In genomic region chr19:44657211-44657921, GRCh38 we compare ENCODE assay signal across 9 cellular contexts. TPM values are rescaled to one million over a fixed set of nuclear protein-coding genes. Genes with fewer than 3 reads are reported as not detected.
DNase-seq lines count a peak whose midpoint lies in the region; ATAC-seq and TF ChIP-seq lines count a peak whose summit lies in the region.
"Had no signal": no experiment of that assay in that cellular context is flagged by ENCODE, and none has a peak within 500 bp of the region (broad histone marks: within the 10 kb centered on the region; RNA-seq: fewer than 3 reads in every experiment).

No MANE protein-coding gene starts in this region.

- no peak for TF ChIP-seq EP300 in ovary (IDR thresholded peaks at IDR 0.05)

- BruUV-seq in OCI-LY7 (replicated peaks; lab: Mats Ljungman, UMichigan): no TSS peak

- H3K9me2 ChIP-seq in GM23338 (ENCODE audit: insufficient read depth) (no peaks in the 10 kb centered on the region), OCI-LY7 (ENCODE audit: insufficient read depth, low read length) (no peaks in the 10 kb centered on the region)

- no peak overlapping the region for H3K27ac Mint-ChIP-seq in GM23338
- H3K27ac Mint-ChIP-seq in type B pancreatic cell: no peak overlapping the region
- H3K27ac Mint-ChIP-seq: stimulated activated naive CD8-positive, alpha-beta T cell treated with anti-CD3 and anti-CD28 coated beads, Interleukin-15, Interleukin-2, amounts not matched to agents 100 ng/mL and 50 ng/mL, for 24 hours had no signal

- H3K27me3 ChIP-seq in GM23338 (ENCODE audit: insufficient read depth) (no peaks in the 10 kb centered on the region), ovary (no peaks in the 10 kb centered on the region)

- H3K27me3 Mint-ChIP-seq in GM23338 (ENCODE audit: insufficient read depth, low read depth, poor library complexity) (peaks cover 8% of the 10 kb centered on the region), type B pancreatic cell (no peaks in the 10 kb centered on the region)
- H3K27me3 Mint-ChIP-seq in activated T-cell treated with anti-CD3 and anti-CD28 coated beads, Interleukin-2, amount 50 U/mL, for 4 hours (ENCODE audit: low read depth): no peaks in the 10 kb centered on the region
- H3K27me3 Mint-ChIP-seq: stimulated activated naive CD8-positive, alpha-beta T cell treated with anti-CD3 and anti-CD28 coated beads, Interleukin-15, Interleukin-2, amounts not matched to agents 100 ng/mL and 50 ng/mL, for 24 hours had no signal

- H3K4me3 Mint-ChIP-seq in GM23338 (no peak overlapping the region), type B pancreatic cell (no peak overlapping the region)
- H3K4me3 Mint-ChIP-seq in activated T-cell treated with anti-CD3 and anti-CD28 coated beads, Interleukin-2, amount 50 U/mL, for 4 hours: no peak overlapping the region
- H3K4me3 Mint-ChIP-seq: stimulated activated naive CD8-positive, alpha-beta T cell treated with anti-CD3 and anti-CD28 coated beads, Interleukin-15, Interleukin-2, amounts not matched to agents 100 ng/mL and 50 ng/mL, for 24 hours had no signal

- no peak for TF ChIP-seq POLR2A in ovary (IDR thresholded peaks at IDR 0.05)

- H3K4me3 ChIP-seq in GM23338: no peak overlapping the region
- H3K4me3 ChIP-seq in OCI-LY7 (ENCODE audit: low read depth, low read length, poor library complexity, severe bottlenecking): no peak overlapping the region
- no peak overlapping the region for H3K4me3 ChIP-seq in fibroblast of pulmonary artery (replicated peaks; ENCODE audit: low read depth, low read length)
- no peak overlapping the region for H3K4me3 ChIP-seq in ovary

- H3K4me1 Mint-ChIP-seq in GM23338 (no peaks in the 10 kb centered on the region; the same call in 2 of the 3 replicates), type B pancreatic cell (ENCODE audit: unreplicated experiment) (no peaks in the 10 kb centered on the region)
- peaks cover 5% of the 10 kb centered on the region for H3K4me1 Mint-ChIP-seq in activated T-cell treated with anti-CD3 and anti-CD28 coated beads, Interleukin-2, amount 50 U/mL, for 4 hours (ENCODE audit: low read depth)

- H4K20me1 ChIP-seq in GM23338 (replicated peaks; ENCODE audit: insufficient read depth) (no peaks in the 10 kb centered on the region), OCI-LY7 (ENCODE audit: insufficient read depth, low read length) (no peaks in the 10 kb centered on the region)

- no peaks in the 10 kb centered on the region for H3K79me2 ChIP-seq in GM23338 (replicated peaks; ENCODE audit: insufficient read depth)
- H3K79me2 ChIP-seq in OCI-LY7 (ENCODE audit: insufficient read depth, low read depth, low read length): no peaks in the 10 kb centered on the region

- ATAC-seq in GM23338: peak; percentile 95
- peak; percentile 73 to 78 for ATAC-seq in activated T-cell treated with anti-CD3 and anti-CD28 coated beads, Interleukin-2, amount 50 U/mL, for 4 hours

- H3K9me3 ChIP-seq in OCI-LY7 (ENCODE audit: low read length) (no peaks in the 10 kb centered on the region), ovary (no peaks in the 10 kb centered on the region)

- POLR2A ChIA-PET in OCI-LY7 (lab: Charles Lee): no interaction called here

- H3K9me3 Mint-ChIP-seq in GM23338: no peaks in the 10 kb centered on the region; the same call in 1 of the 3 replicates
- H3K9me3 Mint-ChIP-seq in activated T-cell treated with anti-CD3 and anti-CD28 coated beads, Interleukin-2, amount 50 U/mL, for 4 hours: no peaks in the 10 kb centered on the region
- no peaks in the 10 kb centered on the region for H3K9me3 Mint-ChIP-seq in type B pancreatic cell
- H3K9me3 Mint-ChIP-seq: stimulated activated naive CD8-positive, alpha-beta T cell treated with anti-CD3 and anti-CD28 coated beads, Interleukin-15, Interleukin-2, amounts not matched to agents 100 ng/mL and 50 ng/mL, for 24 hours had no signal

- H3K36me3 ChIP-seq in GM23338 (ENCODE audit: insufficient read depth) (peaks cover 30% of the 10 kb centered on the region), OCI-LY7 (ENCODE audit: insufficient read depth, low read length) (no peaks in the 10 kb centered on the region), ovary (no peaks in the 10 kb centered on the region)

- H3K4me1 ChIP-seq in GM23338 (ENCODE audit: insufficient read depth) (no peaks in the 10 kb centered on the region), OCI-LY7 (ENCODE audit: insufficient read depth, low read length, poor library complexity, severe bottlenecking) (peaks cover 6% of the 10 kb centered on the region), ovary (ENCODE audit: insufficient read depth) (no peaks in the 10 kb centered on the region)

- no peaks in the 10 kb centered on the region for H3F3A ChIP-seq in GM23338 (replicated peaks; ENCODE audit: low read depth)

- H3K36me3 Mint-ChIP-seq in GM23338 (ENCODE audit: low read depth) (peaks cover 63% of the 10 kb centered on the region), type B pancreatic cell (peaks cover 42% of the 10 kb centered on the region)
- H3K36me3 Mint-ChIP-seq in activated T-cell treated with anti-CD3 and anti-CD28 coated beads, Interleukin-2, amount 50 U/mL, for 4 hours (ENCODE audit: insufficient read depth): peaks cover 7% of the 10 kb centered on the region

- H3K27ac ChIP-seq in GM23338 (ENCODE audit: low read depth) (no peak overlapping the region), OCI-LY7 (ENCODE audit: low read depth, low read length, poor library complexity, severe bottlenecking) (no peak overlapping the region), ovary (no peak overlapping the region)

- WGBS in ovary, 3 donors: 38 to 43% (median 42%) methylated on average over 25 of the region's 25 CpGs

- DNase-seq in AG20443 (ENCODE audit: low spot score) (peak; percentile 82), GM23338 (ENCODE audit: low spot score) (peak; percentile 90), OCI-LY7 (ENCODE audit: low spot score) (peak; percentile 68), fibroblast of pulmonary artery (ENCODE audit: low read depth) (peak; percentile 79), ovary (peak; percentile 49 to 81 (median 70)), type B pancreatic cell (ENCODE audit: extremely low spot score, unreplicated experiment) (peak; percentile 78), putamen (ENCODE audit: low spot score) (no peak)
- DNase-seq in activated T-cell treated with anti-CD3 and anti-CD28 coated beads, Interleukin-2, amount 50 U/mL, for 4 hours: peak; percentile 61

- TF ChIP-seq CTCF in GM23338 (conservative IDR thresholded peaks at IDR 0.05; ENCODE audit: low read depth in 2 of 2) (peak; percentile 91 to 97), OCI-LY7 (conservative IDR thresholded peaks at IDR 0.05; ENCODE audit: low read length) (peak; percentile 91), fibroblast of pulmonary artery (IDR thresholded peaks at IDR 0.05; ENCODE audit: low read length, missing control alignments) (peak; percentile 87), ovary (IDR thresholded peaks at IDR 0.05) (peak; percentile 71 to 84 (median 78)), type B pancreatic cell (conservative IDR thresholded peaks at IDR 0.05) (peak; percentile 92)

- intact Hi-C loops in OCI-LY7 (cut with micrococcal nuclease; ENCODE audit: unreplicated experiment): loop anchor here (1.0 kb wide), 1 partner anchor 86 kb away; no protein-coding TSS in a partner anchor
- intact Hi-C loops in ovary (cut with DNase I): loop anchor here in 3 of 4 donors (5.0 to 10.0 kb wide), 2 partner anchors 83 to 85 kb away; no protein-coding TSS in a partner anchor

- H3K4me2 ChIP-seq in GM23338 (no peak overlapping the region), OCI-LY7 (ENCODE audit: low read length) (no peak overlapping the region)

- H2AFZ ChIP-seq in GM23338 (no peak overlapping the region), OCI-LY7 (ENCODE audit: low read length) (no peak overlapping the region)

- CTCF ChIA-PET in OCI-LY7 (lab: Charles Lee; ENCODE audit: unreplicated experiment): interaction anchor here (0.5 kb wide), 1 partner anchor 133 kb away, joined by 3 read pairs; no protein-coding TSS in a partner anchor

TF ChIP-seq in GM23338, 12 proteins besides CTCF, POLR2A, EP300 and RAD21 (continues in another document):
- TF ChIP-seq CREB1 (CRISPR knock-in tag; IDR thresholded peaks at IDR 0.05; ENCODE audit: low read depth): no peak
- no peak for TF ChIP-seq ZNF331 (CRISPR knock-in tag; IDR thresholded peaks at IDR 0.05; ENCODE audit: low read depth)

RNA-seq across cellular contexts. Expression of gene PVR, which starts 13.7 kb away (rescaled TPM):
- total RNA-seq in GM23338 (2014; rRNA removed; shearing (Covaris generic)): 15.0 and 19.0 TPM in 2 replicates
- polyA plus RNA-seq in GM23338 (2016; fragmentation: Nextera tagmentation; extraction: Ambion mirVana): 3.6 and 4.8 TPM in 2 replicates
- not detected in 2 replicates for total RNA-seq in OCI-LY7 (2014; rRNA removed; shearing (Covaris generic))
- total RNA-seq in OCI-LY7 (2022): not detected in 2 replicates
- 10 to 100 TPM in 1 of 3 donors, 1 to 10 TPM in 2; 8.5 to 13.9 (median 9.9) TPM for total RNA-seq in activated T-cell treated with anti-CD3 and anti-CD28 coated beads, Interleukin-2, amount 50 U/mL, for 4 hours
- 10 to 100 TPM; 18.8 to 26.6 (median 22.5) TPM for total RNA-seq in ovary
- 10 to 100 TPM; 14.0 to 33.9 TPM for polyA plus RNA-seq in ovary
- total RNA-seq in type B pancreatic cell (ENCODE audit: low replicate concordance): 29.7 and 38.6 TPM in 2 replicates

RNA-seq across cellular contexts. Expression of gene CEACAM19, which starts 13.9 kb away (rescaled TPM):
- 0.16 and 0.38 TPM in 2 replicates for total RNA-seq in GM23338 (2014; rRNA removed; shearing (Covaris generic))
- 0.56 and 0.76 TPM in 2 replicates for polyA plus RNA-seq in GM23338 (2016; fragmentation: Nextera tagmentation; extraction: Ambion mirVana)
- total RNA-seq in OCI-LY7 (2014; rRNA removed; shearing (Covaris generic)): not detected in 2 replicates
- not detected in 2 replicates for total RNA-seq in OCI-LY7 (2022)
- total RNA-seq in activated T-cell treated with anti-CD3 and anti-CD28 coated beads, Interleukin-2, amount 50 U/mL, for 4 hours: under 1 TPM; 0.33 to 0.86 (median 0.74) TPM
- total RNA-seq in ovary: 10 to 100 TPM in 1 of 7 donors, 1 to 10 TPM in 6; 2.6 to 10.0 (median 5.4) TPM
- 1 to 10 TPM; 2.2 to 5.1 TPM for polyA plus RNA-seq in ovary
- total RNA-seq in type B pancreatic cell (ENCODE audit: low replicate concordance): 6.1 and 6.3 TPM in 2 replicates

RNA-seq across cellular contexts. Expression of gene CEACAM16, which starts 41.6 kb away (rescaled TPM):
- not detected in 2 replicates for total RNA-seq in GM23338 (2014; rRNA removed; shearing (Covaris generic))
- polyA plus RNA-seq in GM23338 (2016; fragmentation: Nextera tagmentation; extraction: Ambion mirVana): not detected in 2 replicates
- total RNA-seq in OCI-LY7 (2014; rRNA removed; shearing (Covaris generic)): not detected in 2 replicates
- not detected in 2 replicates for total RNA-seq in OCI-LY7 (2022)
- total RNA-seq in activated T-cell treated with anti-CD3 and anti-CD28 coated beads, Interleukin-2, amount 50 U/mL, for 4 hours: not detected
- total RNA-seq in ovary: not detected
- polyA plus RNA-seq in ovary: not detected
- not detected in 2 replicates for total RNA-seq in type B pancreatic cell (ENCODE audit: low replicate concordance)

RNA-seq across cellular contexts. Expression of gene IGSF23, which starts 44.0 kb away (rescaled TPM):
- total RNA-seq in GM23338 (2014; rRNA removed; shearing (Covaris generic)): not detected in 2 replicates
- polyA plus RNA-seq in GM23338 (2016; fragmentation: Nextera tagmentation; extraction: Ambion mirVana) (not detected in 2 replicates), ovary (not detected)
- total RNA-seq in OCI-LY7 (2014; rRNA removed; shearing (Covaris generic)): not detected in 2 replicates
- total RNA-seq in OCI-LY7 (2022) (not detected in 2 replicates), ovary (under 1 TPM in 1 of 7 donors, not detected in 6; 0.57 TPM), type B pancreatic cell (ENCODE audit: low replicate concordance) (0.93 TPM in 1 of 2 replicates, not detected in the other)
- not detected for total RNA-seq in activated T-cell treated with anti-CD3 and anti-CD28 coated beads, Interleukin-2, amount 50 U/mL, for 4 hours

Comparison
In these comparisons a context has a peak if more than half of its experiments do, and no peak if none do; other contexts are left out.
1. RNA of gene PVR, which starts 13.7 kb away (total RNA-seq): 29.7 to 38.6 TPM in type B pancreatic cell, 18.8 to 26.6 TPM in ovary, 15.0 to 19.0 TPM in GM23338 and 8.5 to 13.9 TPM in activated T-cell treated with anti-CD3 and anti-CD28 coated beads, Interleukin-2, amount 50 U/mL, for 4 hours; not detected in OCI-LY7; every median in the first group is over 4 times any median in the second.
2. Peak in every context shown above with its lines, with median percentiles within 50 percentile points of each other: CTCF ChIP-seq.